In the genomic region with DNA sequence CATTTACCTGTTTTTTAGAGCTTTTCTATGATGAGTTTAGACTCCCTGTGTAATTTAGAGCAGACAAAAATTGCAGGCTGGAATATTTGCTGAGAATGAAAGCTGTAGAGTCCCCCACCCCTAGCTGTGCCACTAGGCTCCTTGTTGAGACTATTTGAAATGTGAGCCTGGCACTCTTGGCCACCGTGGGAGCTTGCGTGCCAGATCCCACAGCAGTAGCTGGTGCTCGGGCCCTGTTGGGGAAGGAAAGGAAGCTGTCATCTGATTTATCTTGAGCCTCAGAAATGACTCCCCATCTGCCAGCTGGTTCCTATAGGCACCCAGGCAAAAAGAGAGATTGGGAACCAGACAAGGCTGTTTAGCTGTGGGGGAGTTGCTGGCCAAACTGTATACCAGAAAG, we compare ENCODE assay signal across 26 cellular contexts. TPM values are rescaled to one million over a fixed set of nuclear protein-coding genes. Genes with fewer than 3 reads are reported as not detected.
A peak's percentile ranks its signal among the peaks of the same experiment; 100 is the strongest.
DNase-seq lines count a peak whose midpoint lies in the region; ATAC-seq and TF ChIP-seq lines count a peak whose summit lies in the region.
"Had no signal": no experiment of that assay in that cellular context is flagged by ENCODE, and none has a peak within 500 bp of the region (broad histone marks: within the 10 kb centered on the region; RNA-seq: fewer than 3 reads in every experiment).

No MANE protein-coding gene starts in this region.

- no peak overlapping the region for H2AFZ ChIP-seq in hepatocyte
- H2AFZ ChIP-seq: parathyroid adenoma had no signal

- H3K4me3 Mint-ChIP-seq in activated naive CD8-positive, alpha-beta T cell treated with anti-CD3 and anti-CD28 coated beads, Interleukin-2, amount 50 U/mL, for 24 hours: no peak overlapping the region
- H3K4me3 Mint-ChIP-seq in stimulated activated naive B cell treated with anti-CD40 and anti-IgM and Interleukin-4, amounts not matched to agents 10 μg/mL and 1 μg/mL and 100 μg/mL, for 72 hours: no peak overlapping the region
- H3K4me3 Mint-ChIP-seq: activated B cell treated with CpG ODN at 0.5 μM for 24 hours; activated CD8-positive, alpha-beta T cell treated with anti-CD3 and anti-CD28 coated beads for 36 hours; nephron; stimulated activated memory B cell treated with anti-CD40 and anti-IgM and Interleukin-4, amounts not matched to agents 10 μg/mL and 1 μg/mL and 100 μg/mL, for 72 hours had no signal

- H3K27ac ChIP-seq in right atrium auricular region (peak overlapping the region in 1 of 2 donors; percentile 71), hepatocyte (peak overlapping the region; percentile 63), SJCRH30 (no peak overlapping the region)
- H3K27ac ChIP-seq: BLaER1 treated with 17β-estradiol and CSF1 and Interleukin-3, amounts not matched to agents 10 nM and 100 nM; body of pancreas; KMS-11; parathyroid adenoma; thyroid gland had no signal

- no peak overlapping the region for H3K4me2 ChIP-seq in hepatocyte
- H3K4me2 ChIP-seq: BLaER1 treated with 17β-estradiol and CSF1 and Interleukin-3, amounts not matched to agents 10 nM and 100 nM; KMS-11; SK-N-SH had no signal

- H4K20me1 ChIP-seq in hepatocyte (ENCODE audit: insufficient read depth, poor library complexity, severe bottlenecking): no peaks in the 10 kb centered on the region

- DNase-seq in Right ventricle myocardium inferior (ENCODE audit: missing footprints) (no peak), right atrium auricular region (ENCODE audit: low spot score) (no peak), hepatocyte (ENCODE audit: low spot score) (no peak), SJCRH30 (no peak)
- no peak for DNase-seq in activated naive CD8-positive, alpha-beta T cell treated with anti-CD3 and anti-CD28 coated beads, Interleukin-2, amount 50 U/mL, for 24 hours
- no peak for DNase-seq in stimulated activated naive B cell treated with anti-CD40 and anti-IgM and Interleukin-4, amounts not matched to agents 10 μg/mL and 1 μg/mL and 100 μg/mL, for 72 hours
- DNase-seq: activated B cell treated with CpG ODN at 0.5 μM for 24 hours; activated CD8-positive, alpha-beta T cell treated with anti-CD3 and anti-CD28 coated beads for 36 hours; body of pancreas; EL; HCEC 1CT; kidney glomerular epithelial cell; mesendoderm; NCI-H1694; NCI-H526 treated with DMSO at 0.1 percent for 48 hours; SK-N-SH; T1000; thyroid gland had no signal

- peaks cover 22% of the 10 kb centered on the region for H3K4me1 Mint-ChIP-seq in activated naive CD8-positive, alpha-beta T cell treated with anti-CD3 and anti-CD28 coated beads, Interleukin-2, amount 50 U/mL, for 24 hours
- peaks cover 1 to 7% of the 10 kb centered on the region in 2 donors for H3K4me1 Mint-ChIP-seq in stimulated activated naive B cell treated with anti-CD40 and anti-IgM and Interleukin-4, amounts not matched to agents 10 μg/mL and 1 μg/mL and 100 μg/mL, for 72 hours
- H3K4me1 Mint-ChIP-seq: stimulated activated memory B cell treated with anti-CD40 and anti-IgM and Interleukin-4, amounts not matched to agents 10 μg/mL and 1 μg/mL and 100 μg/mL, for 72 hours had no signal

- H3K36me3 Mint-ChIP-seq in activated naive CD8-positive, alpha-beta T cell treated with anti-CD3 and anti-CD28 coated beads, Interleukin-2, amount 50 U/mL, for 24 hours (ENCODE audit: low read depth): peaks cover 79% of the 10 kb centered on the region
- H3K36me3 Mint-ChIP-seq in stimulated activated naive B cell treated with anti-CD40 and anti-IgM and Interleukin-4, amounts not matched to agents 10 μg/mL and 1 μg/mL and 100 μg/mL, for 72 hours: peaks cover 45 to 67% of the 10 kb centered on the region in 2 donors

- H3K27me3 Mint-ChIP-seq in activated naive CD8-positive, alpha-beta T cell treated with anti-CD3 and anti-CD28 coated beads, Interleukin-2, amount 50 U/mL, for 24 hours: no peaks in the 10 kb centered on the region
- H3K27me3 Mint-ChIP-seq in stimulated activated naive B cell treated with anti-CD40 and anti-IgM and Interleukin-4, amounts not matched to agents 10 μg/mL and 1 μg/mL and 100 μg/mL, for 72 hours: no peaks in the 10 kb centered on the region
- H3K27me3 Mint-ChIP-seq: activated B cell treated with CpG ODN at 0.5 μM for 24 hours; activated CD8-positive, alpha-beta T cell treated with anti-CD3 and anti-CD28 coated beads for 36 hours; stimulated activated memory B cell treated with anti-CD40 and anti-IgM and Interleukin-4, amounts not matched to agents 10 μg/mL and 1 μg/mL and 100 μg/mL, for 72 hours had no signal

- 87% methylated on average over 3 of the region's 3 CpGs for WGBS in hepatocyte (ENCODE audit: low lambda C conversion rate, missing lambda C conversion rate)

- H3K27ac Mint-ChIP-seq in activated naive CD8-positive, alpha-beta T cell treated with anti-CD3 and anti-CD28 coated beads, Interleukin-2, amount 50 U/mL, for 24 hours: peak overlapping the region; percentile 29
- H3K27ac Mint-ChIP-seq in stimulated activated naive B cell treated with anti-CD40 and anti-IgM and Interleukin-4, amounts not matched to agents 10 μg/mL and 1 μg/mL and 100 μg/mL, for 72 hours: peak overlapping the region; percentile 7
- H3K27ac Mint-ChIP-seq: activated B cell treated with CpG ODN at 0.5 μM for 24 hours; activated CD8-positive, alpha-beta T cell treated with anti-CD3 and anti-CD28 coated beads for 36 hours; nephron; stimulated activated memory B cell treated with anti-CD40 and anti-IgM and Interleukin-4, amounts not matched to agents 10 μg/mL and 1 μg/mL and 100 μg/mL, for 72 hours had no signal

- H3K4me1 ChIP-seq in right atrium auricular region: peaks cover 0 to 23% of the 10 kb centered on the region in 2 donors
- no peaks in the 10 kb centered on the region for H3K4me1 ChIP-seq in hepatocyte (ENCODE audit: insufficient read depth)
- no peaks in the 10 kb centered on the region for H3K4me1 ChIP-seq in SJCRH30

- H3K36me3 ChIP-seq in right atrium auricular region (peaks cover 60% of the 10 kb centered on the region), hepatocyte (replicated peaks; ENCODE audit: insufficient read depth, low read depth) (peaks cover 7% of the 10 kb centered on the region), SJCRH30 (peaks cover 48% of the 10 kb centered on the region)

- no peaks in the 10 kb centered on the region for H3K27me3 ChIP-seq in right atrium auricular region
- H3K27me3 ChIP-seq in hepatocyte: no peaks in the 10 kb centered on the region
- no peaks in the 10 kb centered on the region for H3K27me3 ChIP-seq in SJCRH30
- H3K27me3 ChIP-seq: BLaER1 treated with 17β-estradiol and CSF1 and Interleukin-3, amounts not matched to agents 10 nM and 100 nM; body of pancreas; thyroid gland had no signal

- TF ChIP-seq CTCF in right atrium auricular region (IDR thresholded peaks at IDR 0.05): no peak
- TF ChIP-seq CTCF in hepatocyte (IDR thresholded peaks at IDR 0.05; ENCODE audit: poor library complexity): no peak

- H3K9me3 Mint-ChIP-seq in activated naive CD8-positive, alpha-beta T cell treated with anti-CD3 and anti-CD28 coated beads, Interleukin-2, amount 50 U/mL, for 24 hours: peaks cover 9% of the 10 kb centered on the region
- H3K9me3 Mint-ChIP-seq in stimulated activated naive B cell treated with anti-CD40 and anti-IgM and Interleukin-4, amounts not matched to agents 10 μg/mL and 1 μg/mL and 100 μg/mL, for 72 hours: peaks cover 0 to 3% of the 10 kb centered on the region in 2 donors

- H3K9me3 ChIP-seq in right atrium auricular region (peaks cover 0 to 6% of the 10 kb centered on the region in 2 donors), hepatocyte (ENCODE audit: low read depth) (peaks cover 3% of the 10 kb centered on the region), SJCRH30 (replicated peaks) (peaks cover 5% of the 10 kb centered on the region; the same call in 1 of the 2 replicates)
- H3K9me3 ChIP-seq: body of pancreas, SK-N-SH, thyroid gland had no signal

- intact Hi-C loops in Right ventricle myocardium inferior (cut with DNase I): no loop called here

- ATAC-seq in Right ventricle myocardium inferior (peak; percentile 45), HG03342 (IDR thresholded peaks at IDR 0.05; ENCODE audit: unreplicated experiment) (no peak), GM21619 (IDR thresholded peaks at IDR 0.05; ENCODE audit: unreplicated experiment) (no peak)
- no peak for ATAC-seq in activated naive CD8-positive, alpha-beta T cell treated with anti-CD3 and anti-CD28 coated beads, Interleukin-2, amount 50 U/mL, for 24 hours
- ATAC-seq in stimulated activated naive B cell treated with anti-CD40 and anti-IgM and Interleukin-4, amounts not matched to agents 10 μg/mL and 1 μg/mL and 100 μg/mL, for 72 hours (replicated peaks): no peak
- ATAC-seq: activated CD8-positive, alpha-beta T cell treated with anti-CD3 and anti-CD28 coated beads for 36 hours; body of pancreas; stimulated activated memory B cell treated with anti-CD40 and anti-IgM and Interleukin-4, amounts not matched to agents 10 μg/mL and 1 μg/mL and 100 μg/mL, for 72 hours had no signal

- H3K9me2 ChIP-seq in hepatocyte (replicated peaks; ENCODE audit: insufficient read depth): no peaks in the 10 kb centered on the region
- H3K9me2 ChIP-seq: SK-N-SH had no signal

- no peak overlapping the region for H3K4me3 ChIP-seq in right atrium auricular region
- no peak overlapping the region for H3K4me3 ChIP-seq in hepatocyte
- no peak overlapping the region for H3K4me3 ChIP-seq in SJCRH30
- H3K4me3 ChIP-seq: BLaER1 treated with 17β-estradiol and CSF1 and Interleukin-3, amounts not matched to agents 10 nM and 100 nM; body of pancreas; thyroid gland had no signal

- H3K79me2 ChIP-seq in hepatocyte: peaks cover 4% of the 10 kb centered on the region
- H3K79me2 ChIP-seq: parathyroid adenoma had no signal

RNA-seq across cellular contexts. Expression of a gene that starts 23.4 kb away (rescaled TPM):
- total RNA-seq in Right ventricle myocardium inferior (70.8 TPM), right atrium auricular region (100 to 1,000 TPM; 138 to 180 TPM), hepatocyte (0.64 and 1.3 TPM in 2 replicates)
- 1.7 and 2.6 TPM in 2 replicates for polyA plus RNA-seq in hepatocyte
- total RNA-seq in SJCRH30 (2014; rRNA removed; shearing (Covaris generic)): not detected in 2 replicates
- total RNA-seq: activated B cell treated with CpG ODN at 0.5 μM for 24 hours; activated CD8-positive, alpha-beta T cell treated with anti-CD3 and anti-CD28 coated beads for 36 hours; glomerular endothelial cell had no signal

RNA-seq across cellular contexts. Expression of a gene that starts 26.6 kb away (rescaled TPM):
- total RNA-seq in Right ventricle myocardium inferior: 23.1 TPM
- total RNA-seq in right atrium auricular region: 10 to 100 TPM; 38.9 to 52.5 TPM
- total RNA-seq in hepatocyte: 46.7 and 53.3 TPM in 2 replicates
- 55.8 and 61.3 TPM in 2 replicates for polyA plus RNA-seq in hepatocyte
- 41.8 and 49.2 TPM in 2 replicates for total RNA-seq in SJCRH30 (2014; rRNA removed; shearing (Covaris generic))

RNA-seq across cellular contexts. Expression of a gene that starts 26.7 kb away (rescaled TPM):
- total RNA-seq in Right ventricle myocardium inferior (35.8 TPM), right atrium auricular region (10 to 100 TPM; 40.6 to 60.5 TPM), hepatocyte (60.3 and 71.2 TPM in 2 replicates)
- 59.5 and 62.0 TPM in 2 replicates for polyA plus RNA-seq in hepatocyte
- 51.4 and 55.6 TPM in 2 replicates for total RNA-seq in SJCRH30 (2014; rRNA removed; shearing (Covaris generic))

Comparison
In these comparisons a context has a peak if more than half of its experiments do, and no peak if none do; other contexts are left out.
1. RNA of a gene that starts 23.4 kb away (total RNA-seq): 138 to 180 TPM in right atrium auricular region and 70.8 TPM in Right ventricle myocardium inferior (single experiment); 0.64 to 1.3 TPM in hepatocyte and not detected in SJCRH30; every median in the first group is over 10 times any median in the second.